8 cellular contexts compared by ENCODE assay signal in the genomic region with DNA sequence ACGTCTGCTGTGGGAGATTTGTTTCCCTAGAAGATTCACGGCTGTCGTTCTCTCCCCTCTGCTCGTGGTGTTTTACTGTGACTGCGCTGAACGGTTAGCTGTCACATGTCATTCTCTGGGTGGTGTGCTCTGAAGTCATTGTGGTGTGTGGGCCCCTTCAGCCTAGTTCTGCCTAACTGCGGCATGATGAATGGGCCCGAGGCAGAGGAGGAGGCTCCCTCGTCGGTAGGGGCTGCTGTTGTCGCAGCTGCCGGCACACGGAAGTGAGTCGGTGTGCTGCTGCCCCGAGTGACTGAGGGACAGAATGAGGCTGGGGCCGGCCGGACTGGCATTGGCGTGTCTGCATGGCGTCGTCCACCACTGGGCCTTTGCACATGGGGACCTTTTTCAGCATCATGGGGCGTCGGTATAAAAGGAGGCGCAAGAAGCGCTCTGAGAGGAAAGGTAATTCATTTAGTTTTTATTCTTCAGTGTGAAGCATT.
DNase-seq lines count a peak whose midpoint lies in the region; ATAC-seq and TF ChIP-seq lines count a peak whose summit lies in the region.

No MANE protein-coding gene starts in this region.

- H4K20me1 ChIP-seq in hepatocyte (ENCODE audit: insufficient read depth, poor library complexity, severe bottlenecking): no peaks in the 10 kb centered on the region

- peak overlapping the region; percentile 74 for H3K4me3 Mint-ChIP-seq in activated T-helper 17 cell treated with anti-CD3 and anti-CD28 coated beads, Interleukin-2, amount 50 U/mL, for 72 hours
- H3K4me3 Mint-ChIP-seq in Calu3 (ENCODE audit: low read depth, unreplicated experiment): no peak overlapping the region

- H3K27me3 Mint-ChIP-seq in activated T-helper 17 cell treated with anti-CD3 and anti-CD28 coated beads, Interleukin-2, amount 50 U/mL, for 72 hours: no peaks in the 10 kb centered on the region
- H3K27me3 Mint-ChIP-seq in Calu3 (ENCODE audit: unreplicated experiment): peaks cover 34% of the 10 kb centered on the region

- no peak overlapping the region for H3K4me3 ChIP-seq in hepatocyte

- peak; percentile 88 for DNase-seq in GDM1 (lab: John Stamatoyannopoulos, UW)
- DNase-seq in OCI-M2 (lab: John Stamatoyannopoulos, UW; ENCODE audit: unreplicated experiment): peak; percentile 84
- DNase-seq in hepatocyte (ENCODE audit: low spot score): peak; percentile 40
- peak; percentile 62 to 67 for DNase-seq in stimulated activated CD4-positive, alpha-beta T cell treated with anti-CD3 and anti-CD28 coated beads, Interleukin-2, amount 100 ng/mL, for 24 hours
- DNase-seq in Calu3: no peak
- DNase-seq in HuH-7 (ENCODE audit: low spot score): no peak

- no peaks in the 10 kb centered on the region for H3K27me3 ChIP-seq in hepatocyte

- WGBS in hepatocyte (ENCODE audit: low lambda C conversion rate, missing lambda C conversion rate): 67% methylated on average over 24 of the region's 24 CpGs

- no peaks in the 10 kb centered on the region for H3K4me1 ChIP-seq in hepatocyte (ENCODE audit: insufficient read depth)

- CTCF ChIA-PET in Calu3 (lab: Charles Lee): no interaction called here

- peak overlapping the region; percentile 44 for H3K27ac Mint-ChIP-seq in activated T-helper 17 cell treated with anti-CD3 and anti-CD28 coated beads, Interleukin-2, amount 50 U/mL, for 72 hours
- H3K27ac Mint-ChIP-seq in Calu3 (ENCODE audit: unreplicated experiment): no peak overlapping the region

- no peak overlapping the region for H3K4me2 ChIP-seq in hepatocyte

- H2AFZ ChIP-seq in hepatocyte: no peak overlapping the region

- no peaks in the 10 kb centered on the region for H3K9me3 ChIP-seq in hepatocyte (ENCODE audit: low read depth)

- no peaks in the 10 kb centered on the region for H3K36me3 ChIP-seq in hepatocyte (replicated peaks; ENCODE audit: insufficient read depth, low read depth)

- H3K27ac ChIP-seq in hepatocyte: no peak overlapping the region

- no peaks in the 10 kb centered on the region for H3K36me3 Mint-ChIP-seq in activated T-helper 17 cell treated with anti-CD3 and anti-CD28 coated beads, Interleukin-2, amount 50 U/mL, for 72 hours (ENCODE audit: low read depth)
- no peaks in the 10 kb centered on the region for H3K36me3 Mint-ChIP-seq in Calu3 (ENCODE audit: insufficient read depth, unreplicated experiment)

- peaks cover 35% of the 10 kb centered on the region for H3K4me1 Mint-ChIP-seq in activated T-helper 17 cell treated with anti-CD3 and anti-CD28 coated beads, Interleukin-2, amount 50 U/mL, for 72 hours
- no peaks in the 10 kb centered on the region for H3K4me1 Mint-ChIP-seq in Calu3 (ENCODE audit: low read depth, unreplicated experiment)

- peak; percentile 96 for ATAC-seq in activated T-helper 17 cell treated with anti-CD3 and anti-CD28 coated beads, Interleukin-2, amount 50 U/mL, for 72 hours (replicated peaks)
- ATAC-seq in HG03196 (IDR thresholded peaks at IDR 0.05; ENCODE audit: unreplicated experiment): no peak

- H3K9me3 Mint-ChIP-seq in activated T-helper 17 cell treated with anti-CD3 and anti-CD28 coated beads, Interleukin-2, amount 50 U/mL, for 72 hours: peaks cover 3% of the 10 kb centered on the region
- no peaks in the 10 kb centered on the region for H3K9me3 Mint-ChIP-seq in Calu3 (ENCODE audit: low read depth, unreplicated experiment)

- H3K9me2 ChIP-seq in hepatocyte (replicated peaks; ENCODE audit: insufficient read depth): no peaks in the 10 kb centered on the region

- no peaks in the 10 kb centered on the region for H3K79me2 ChIP-seq in hepatocyte

- BruUV-seq in Calu3 (replicated peaks; lab: Mats Ljungman, UMichigan): no TSS peak

- peak; percentile 32 for TF ChIP-seq CTCF in hepatocyte (IDR thresholded peaks at IDR 0.05; ENCODE audit: poor library complexity)
- TF ChIP-seq CTCF in Calu3 (IDR thresholded peaks at IDR 0.05; ENCODE audit: unreplicated experiment): no peak

- intact Hi-C loops in Calu3 (cut with micrococcal nuclease; ENCODE audit: unreplicated experiment): no loop called here

Comparison
In these comparisons a context has a peak if more than half of its experiments do, and no peak if none do; other contexts are left out.
1. DNase-seq: peak in GDM1 (single experiment), OCI-M2 (single experiment), hepatocyte (single experiment) and stimulated activated CD4-positive, alpha-beta T cell treated with anti-CD3 and anti-CD28 coated beads, Interleukin-2, amount 100 ng/mL, for 24 hours (2 of 2); none in Calu3 (single experiment) and HuH-7 (single experiment).